ENCODE assay signal across 11 cellular contexts in the genomic region with DNA sequence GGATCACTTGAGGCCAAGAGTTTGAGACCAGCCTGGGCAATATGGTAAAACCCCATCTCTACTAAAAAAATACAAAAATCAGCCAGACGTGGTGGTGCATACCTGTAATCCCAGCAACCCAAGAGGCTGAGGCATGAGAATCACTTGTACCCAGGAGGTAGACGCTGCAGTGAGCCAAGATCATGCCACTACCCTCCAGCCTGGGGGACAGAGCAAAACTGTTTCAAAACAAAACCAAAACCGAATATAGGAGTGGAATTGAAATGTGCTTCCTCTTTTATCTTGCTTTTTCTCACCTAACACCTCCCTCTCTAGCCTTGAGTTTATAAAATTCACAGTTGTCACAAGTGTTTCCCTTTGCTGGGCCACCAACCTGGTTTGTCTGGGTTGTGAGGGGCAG.
A peak's percentile ranks its signal among the peaks of the same experiment; 100 is the strongest.
DNase-seq lines count a peak whose midpoint lies in the region; ATAC-seq and TF ChIP-seq lines count a peak whose summit lies in the region.
"Had no signal": no experiment of that assay in that cellular context is flagged by ENCODE, and none has a peak within 500 bp of the region (broad histone marks: within the 10 kb centered on the region; RNA-seq: fewer than 3 reads in every experiment).

No MANE protein-coding gene starts in this region.

- H3K27me3 ChIP-seq in Caco-2 (replicated peaks; ENCODE audit: control insufficient read depth, insufficient read depth, low read length), result no peaks in the 10 kb centered on the region
- H3K27me3 ChIP-seq: suprapubic skin had no signal

- no peaks in the 10 kb centered on the region for H3K27me3 Mint-ChIP-seq in natural killer cell treated with Interleukin-12 subunit alpha and Interleukin-12 subunit beta and Interleukin-15 and Interleukin-18, amount 100 ng/mL, for 72 hours
- H3K27me3 Mint-ChIP-seq in progenitor cell of endocrine pancreas (no peaks in the 10 kb centered on the region), chondrocyte (ENCODE audit: low read depth) (no peaks in the 10 kb centered on the region), Caco-2 (ENCODE audit: insufficient read depth, unreplicated experiment) (peaks cover 3% of the 10 kb centered on the region)

- H3K4me3 Mint-ChIP-seq in natural killer cell treated with Interleukin-12 subunit alpha and Interleukin-12 subunit beta and Interleukin-15 and Interleukin-18, amount 100 ng/mL, for 72 hours, result peak overlapping the region; percentile 38
- H3K4me3 Mint-ChIP-seq in progenitor cell of endocrine pancreas (ENCODE audit: low read depth) (no peak overlapping the region), chondrocyte (ENCODE audit: unreplicated experiment) (no peak overlapping the region), Caco-2 (ENCODE audit: unreplicated experiment) (no peak overlapping the region)
- H3K4me3 Mint-ChIP-seq: activated T-cell treated with anti-CD3 and anti-CD28 coated beads, Interleukin-2, amount 50 U/mL, for 72 hours had no signal

- DNase-seq in natural killer cell treated with Interleukin-12 subunit alpha and Interleukin-12 subunit beta and Interleukin-15 and Interleukin-18, amount 100 ng/mL, for 72 hours (ENCODE audit: low spot score), result no peak
- DNase-seq in progenitor cell of endocrine pancreas (ENCODE audit: low spot score, unreplicated experiment) (no peak), chondrocyte (ENCODE audit: low spot score) (no peak), Caco-2 (no peak)
- DNase-seq in stimulated activated CD4-positive, alpha-beta T cell treated with anti-CD3 and anti-CD28 coated beads, Interleukin-12 subunit alpha, Interleukin-12 subunit beta, amount 100 ng/mL, for 4 hours, result no peak
- DNase-seq: activated T-cell treated with anti-CD3 and anti-CD28 coated beads, Interleukin-2, amount 50 U/mL, for 72 hours; NCI-H526 treated with DMSO at 0.1 percent for 48 hours had no signal

- no peak for TF ChIP-seq CTCF in progenitor cell of endocrine pancreas (IDR thresholded peaks at IDR 0.05; ENCODE audit: unreplicated experiment)
- no peak for TF ChIP-seq CTCF in chondrocyte (IDR thresholded peaks at IDR 0.05)
- no peak for TF ChIP-seq CTCF in Caco-2 (IDR thresholded peaks at IDR 0.05; ENCODE audit: insufficient read depth in 1 of 2, low read depth in 1 of 2, low read length in 1 of 2, severe bottlenecking in 1 of 2, unreplicated experiment in 1 of 2)

- H3K9me3 Mint-ChIP-seq in natural killer cell treated with Interleukin-12 subunit alpha and Interleukin-12 subunit beta and Interleukin-15 and Interleukin-18, amount 100 ng/mL, for 72 hours, result no peaks in the 10 kb centered on the region
- H3K9me3 Mint-ChIP-seq in progenitor cell of endocrine pancreas (ENCODE audit: low read depth), result peaks cover 5% of the 10 kb centered on the region
- H3K9me3 Mint-ChIP-seq in chondrocyte (ENCODE audit: low read depth), result peaks cover 12% of the 10 kb centered on the region
- peaks cover 9% of the 10 kb centered on the region for H3K9me3 Mint-ChIP-seq in Caco-2 (ENCODE audit: unreplicated experiment)

- H3K4me1 Mint-ChIP-seq in natural killer cell treated with Interleukin-12 subunit alpha and Interleukin-12 subunit beta and Interleukin-15 and Interleukin-18, amount 100 ng/mL, for 72 hours (ENCODE audit: low read depth in 2 of 2), result peaks cover 9% of the 10 kb centered on the region in 2 donors
- H3K4me1 Mint-ChIP-seq in progenitor cell of endocrine pancreas (ENCODE audit: low read depth) (no peaks in the 10 kb centered on the region), chondrocyte (ENCODE audit: low read depth) (peaks cover 4% of the 10 kb centered on the region), Caco-2 (ENCODE audit: low read depth, unreplicated experiment) (no peaks in the 10 kb centered on the region)

- no peaks in the 10 kb centered on the region for H3K36me3 Mint-ChIP-seq in natural killer cell treated with Interleukin-12 subunit alpha and Interleukin-12 subunit beta and Interleukin-15 and Interleukin-18, amount 100 ng/mL, for 72 hours
- H3K36me3 Mint-ChIP-seq in progenitor cell of endocrine pancreas (ENCODE audit: insufficient read depth) (no peaks in the 10 kb centered on the region), chondrocyte (ENCODE audit: low read depth) (peaks cover 3% of the 10 kb centered on the region), Caco-2 (ENCODE audit: insufficient read depth, unreplicated experiment) (no peaks in the 10 kb centered on the region)

- no peaks in the 10 kb centered on the region for H3K9me3 ChIP-seq in Caco-2
- H3K9me3 ChIP-seq: suprapubic skin had no signal

- H3K36me3 ChIP-seq in Caco-2 (ENCODE audit: control insufficient read depth, insufficient read depth, low read length), result no peaks in the 10 kb centered on the region
- H3K36me3 ChIP-seq: suprapubic skin had no signal

- H3K27ac Mint-ChIP-seq in natural killer cell treated with Interleukin-12 subunit alpha and Interleukin-12 subunit beta and Interleukin-15 and Interleukin-18, amount 100 ng/mL, for 72 hours, result peak overlapping the region; percentile 49 to 71
- H3K27ac Mint-ChIP-seq in progenitor cell of endocrine pancreas (no peak overlapping the region), chondrocyte (ENCODE audit: unreplicated experiment) (no peak overlapping the region), Caco-2 (ENCODE audit: unreplicated experiment) (no peak overlapping the region)
- H3K27ac Mint-ChIP-seq: activated T-cell treated with anti-CD3 and anti-CD28 coated beads, Interleukin-2, amount 50 U/mL, for 72 hours had no signal

- intact Hi-C loops in Caco-2 (cut with micrococcal nuclease; ENCODE audit: unreplicated experiment), result no loop called here

- CTCF ChIA-PET in Caco-2 (lab: Charles Lee), result no interaction called here

- no peaks in the 10 kb centered on the region for H3K4me1 ChIP-seq in Caco-2
- H3K4me1 ChIP-seq: suprapubic skin had no signal

- BruUV-seq in Caco-2 (replicated peaks; lab: Mats Ljungman, UMichigan), result no TSS peak

- ATAC-seq in GM19025 (IDR thresholded peaks at IDR 0.05; ENCODE audit: low read depth, unreplicated experiment) (peak; percentile 90), GM21825 (IDR thresholded peaks at IDR 0.05; ENCODE audit: unreplicated experiment) (peak; percentile 92), HG03442 (IDR thresholded peaks at IDR 0.05; ENCODE audit: unreplicated experiment) (peak; percentile 95)
- peak; percentile 82 to 83 for ATAC-seq in natural killer cell treated with Interleukin-12 subunit alpha and Interleukin-12 subunit beta and Interleukin-15 and Interleukin-18, amount 100 ng/mL, for 72 hours

- POLR2A ChIA-PET in Caco-2 (lab: Charles Lee), result no interaction called here

- H3K4me3 ChIP-seq in Caco-2 (ENCODE audit: low read depth, low read length), result no peak overlapping the region
- H3K4me3 ChIP-seq: suprapubic skin had no signal

Comparison
In these comparisons a context has a peak if more than half of its experiments do, and no peak if none do; other contexts are left out.
1. H3K27ac Mint-ChIP-seq: peak in natural killer cell treated with Interleukin-12 subunit alpha and Interleukin-12 subunit beta and Interleukin-15 and Interleukin-18, amount 100 ng/mL, for 72 hours (2 of 2); none in progenitor cell of endocrine pancreas (single experiment), chondrocyte (single experiment) and Caco-2 (single experiment).
2. Peak in every context shown above with its lines, with median percentiles within 50 percentile points of each other: ATAC-seq.